In the genomic region with DNA sequence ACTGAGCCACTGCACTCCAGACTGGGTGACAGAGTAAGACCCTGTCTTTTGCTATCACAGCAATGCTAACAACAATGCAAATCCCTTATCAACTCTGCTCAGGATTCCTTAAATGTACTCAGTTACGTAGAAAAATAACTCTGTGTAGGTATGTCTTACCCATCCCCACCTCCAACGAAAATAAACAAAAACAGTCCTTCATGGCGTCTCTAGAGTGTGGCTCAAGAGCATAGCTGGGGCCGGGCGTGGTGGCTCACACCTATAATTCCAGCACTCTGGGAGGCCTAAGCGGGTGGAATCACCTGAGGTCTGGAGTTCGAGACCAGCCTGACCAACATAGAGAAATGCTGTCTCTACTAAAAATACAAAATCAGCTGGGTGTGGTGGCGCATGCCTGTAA, we compare ENCODE assay signal across 14 cellular contexts. TPM values are rescaled to one million over a fixed set of nuclear protein-coding genes. Genes with fewer than 3 reads are reported as not detected.
A peak's percentile ranks its signal among the peaks of the same experiment; 100 is the strongest.
DNase-seq lines count a peak whose midpoint lies in the region; ATAC-seq and TF ChIP-seq lines count a peak whose summit lies in the region.
"Had no signal": no experiment of that assay in that cellular context is flagged by ENCODE, and none has a peak within 500 bp of the region (broad histone marks: within the 10 kb centered on the region; RNA-seq: fewer than 3 reads in every experiment).

No MANE protein-coding gene starts in this region.

- H3K4me3 Mint-ChIP-seq in GM23338 (no peak overlapping the region), endodermal cell (no peak overlapping the region)
- H3K4me3 Mint-ChIP-seq: B cell; CD8-positive, alpha-beta T cell had no signal

- H3K4me3 ChIP-seq in GM23338 (no peak overlapping the region), endodermal cell (ENCODE audit: low read length) (no peak overlapping the region)

- H3K36me3 ChIP-seq in GM23338 (ENCODE audit: insufficient read depth) (peaks cover 23% of the 10 kb centered on the region), endodermal cell (ENCODE audit: control insufficient read depth, insufficient read depth, low read length) (peaks cover 72% of the 10 kb centered on the region)

- H3K27ac ChIP-seq in GM23338 (ENCODE audit: low read depth): peak overlapping the region; percentile 40; the same call in 1 of the 2 replicates
- peak overlapping the region; percentile 44 for H3K27ac ChIP-seq in RWPE1
- no peak overlapping the region for H3K27ac ChIP-seq in endodermal cell (ENCODE audit: low read depth, low read length)
- H3K27ac ChIP-seq: C4-2B had no signal

- H3F3A ChIP-seq in GM23338 (replicated peaks; ENCODE audit: low read depth): peaks cover 17% of the 10 kb centered on the region

- POLR2A ChIA-PET in RWPE1 (lab: Yijun Ruan, JAX; ENCODE audit: low non-redundant PET): interaction anchor here (0.5 kb wide), 1 partner anchor 21 kb away, joined by 4 read pairs; no protein-coding TSS in a partner anchor

- ATAC-seq in GM23338: no peak
- ATAC-seq: CD8-positive, alpha-beta T cell had no signal

- H3K4me1 Mint-ChIP-seq in GM23338: peaks cover 34% of the 10 kb centered on the region
- peaks cover 18% of the 10 kb centered on the region for H3K4me1 Mint-ChIP-seq in endodermal cell

- peaks cover 64% of the 10 kb centered on the region for H4K20me1 ChIP-seq in GM23338 (replicated peaks; ENCODE audit: insufficient read depth)

- intact Hi-C loops in posterior vena cava (cut with DNase I): no loop called here

- H3K27me3 ChIP-seq in GM23338 (ENCODE audit: insufficient read depth) (no peaks in the 10 kb centered on the region), endodermal cell (ENCODE audit: control insufficient read depth, insufficient read depth, low read length, poor library complexity, severe bottlenecking) (no peaks in the 10 kb centered on the region)

- no peak overlapping the region for H3K4me2 ChIP-seq in GM23338

- peaks cover 63% of the 10 kb centered on the region for H3K36me3 Mint-ChIP-seq in GM23338 (ENCODE audit: low read depth)
- peaks cover 63% of the 10 kb centered on the region for H3K36me3 Mint-ChIP-seq in endodermal cell (ENCODE audit: low read depth)

- CTCF ChIA-PET in RWPE1 (lab: Yijun Ruan, JAX): interaction anchor here (0.6 kb wide), 1 partner anchor 395 kb away, joined by 3 read pairs; no protein-coding TSS in a partner anchor

- no peaks in the 10 kb centered on the region; the same call in 2 of the 3 replicates for H3K9me3 Mint-ChIP-seq in GM23338
- H3K9me3 Mint-ChIP-seq in endodermal cell: no peaks in the 10 kb centered on the region
- H3K9me3 Mint-ChIP-seq: CD8-positive, alpha-beta T cell had no signal

- H3K4me1 ChIP-seq in GM23338 (ENCODE audit: insufficient read depth): peaks cover 50% of the 10 kb centered on the region
- H3K4me1 ChIP-seq in endodermal cell (ENCODE audit: control insufficient read depth, insufficient read depth, low read length): no peaks in the 10 kb centered on the region

- no peak overlapping the region for H2AFZ ChIP-seq in GM23338

- DNase-seq in GM23338 (ENCODE audit: low spot score): no peak
- no peak for DNase-seq in RWPE1 (ENCODE audit: low spot score)
- DNase-seq in endodermal cell: no peak
- DNase-seq in posterior vena cava (ENCODE audit: low spot score): peak; percentile 53
- DNase-seq in NCI-H1092 treated with DMSO at 0.1 percent for 48 hours (lab: John Stamatoyannopoulos, UW): no peak
- no peak for DNase-seq in superior temporal gyrus (ENCODE audit: extremely low spot score)
- no peak for DNase-seq in Kasumi-1 (lab: John Stamatoyannopoulos, UW)
- DNase-seq: CD8-positive, alpha-beta T cell; COR-L47; DND-41; GDM1; IMR-90 had no signal

- peaks cover 94% of the 10 kb centered on the region for H3K79me2 ChIP-seq in GM23338 (replicated peaks; ENCODE audit: insufficient read depth)

- no peak overlapping the region for H3K27ac Mint-ChIP-seq in GM23338
- peak overlapping the region; percentile 55 for H3K27ac Mint-ChIP-seq in endodermal cell
- H3K27ac Mint-ChIP-seq: B cell; CD8-positive, alpha-beta T cell had no signal

- WGBS in endodermal cell (ENCODE audit: insufficient coverage in 1 of 2, insufficient read length in 1 of 2), 2 experiments: 88 to 96% methylated on average over 6 to 8 of the region's 8 CpGs

- TF ChIP-seq CTCF in GM23338 (conservative IDR thresholded peaks at IDR 0.05; ENCODE audit: low read depth in 2 of 2): no peak
- no peak for TF ChIP-seq CTCF in RWPE1 (conservative IDR thresholded peaks at IDR 0.05; ENCODE audit: low read depth)
- no peak for TF ChIP-seq CTCF in endodermal cell (conservative IDR thresholded peaks at IDR 0.05)

- H3K9me2 ChIP-seq in GM23338 (ENCODE audit: insufficient read depth): no peaks in the 10 kb centered on the region

- no peak overlapping the region for H3K9ac ChIP-seq in endodermal cell (ENCODE audit: extremely low read depth, low read length, poor library complexity, severe bottlenecking)

- no peaks in the 10 kb centered on the region for H3K9me3 ChIP-seq in endodermal cell (ENCODE audit: control insufficient read depth, low read length)

- H3K27me3 Mint-ChIP-seq in GM23338 (ENCODE audit: insufficient read depth, low read depth, poor library complexity) (peaks cover 4% of the 10 kb centered on the region), endodermal cell (ENCODE audit: insufficient read depth) (no peaks in the 10 kb centered on the region)
- H3K27me3 Mint-ChIP-seq: B cell had no signal

RNA-seq across cellular contexts. Expression of a gene that starts 13.2 kb away (rescaled TPM):
- 43.1 and 45.1 TPM in 2 replicates for total RNA-seq in GM23338 (2014; rRNA removed; shearing (Covaris generic))
- polyA plus RNA-seq in GM23338 (2016; fragmentation: Nextera tagmentation; extraction: Ambion mirVana): 14.8 and 15.1 TPM in 2 replicates
- total RNA-seq in endodermal cell (10 to 100 TPM; 30.9 to 32.5 TPM), posterior vena cava (10 to 100 TPM; 14.0 to 19.8 TPM)
- 30.2 TPM for polyA plus RNA-seq in endodermal cell (2013, experiment 1 of 2)
- polyA plus RNA-seq in endodermal cell (2013, experiment 2 of 2): 26.9 TPM

RNA-seq across cellular contexts. Expression of a gene that starts 18.1 kb away (rescaled TPM):
- 94.1 and 97.0 TPM in 2 replicates for total RNA-seq in GM23338 (2014; rRNA removed; shearing (Covaris generic))
- polyA plus RNA-seq in GM23338 (2016; fragmentation: Nextera tagmentation; extraction: Ambion mirVana): 85.3 and 97.4 TPM in 2 replicates
- total RNA-seq in endodermal cell (100 to 1,000 TPM; 104 to 127 TPM), posterior vena cava (10 to 100 TPM; 24.6 to 33.1 TPM)
- 219 TPM for polyA plus RNA-seq in endodermal cell (2013, experiment 1 of 2)
- 181 TPM for polyA plus RNA-seq in endodermal cell (2013, experiment 2 of 2)

RNA-seq across cellular contexts. Expression of a gene that starts 36.2 kb away (rescaled TPM):
- total RNA-seq in GM23338 (2014; rRNA removed; shearing (Covaris generic)): 29.2 and 33.3 TPM in 2 replicates
- polyA plus RNA-seq in GM23338 (2016; fragmentation: Nextera tagmentation; extraction: Ambion mirVana): 7.5 and 8.3 TPM in 2 replicates
- total RNA-seq in endodermal cell (10 to 100 TPM; 20.7 to 30.1 TPM), posterior vena cava (under 1 TPM; 0.65 to 0.67 TPM)
- polyA plus RNA-seq in endodermal cell (2013, experiment 1 of 2): 24.4 TPM
- polyA plus RNA-seq in endodermal cell (2013, experiment 2 of 2): 22.9 TPM

Comparison
In these comparisons a context has a peak if more than half of its experiments do, and no peak if none do; other contexts are left out.
1. RNA of a gene that starts 36.2 kb away (total RNA-seq): 29.2 to 33.3 TPM in GM23338 and 20.7 to 30.1 TPM in endodermal cell; 0.65 to 0.67 TPM in posterior vena cava; every median in the first group is over 10 times any median in the second.